1 cellular context compared by ENCODE assay signal in the genomic region with DNA sequence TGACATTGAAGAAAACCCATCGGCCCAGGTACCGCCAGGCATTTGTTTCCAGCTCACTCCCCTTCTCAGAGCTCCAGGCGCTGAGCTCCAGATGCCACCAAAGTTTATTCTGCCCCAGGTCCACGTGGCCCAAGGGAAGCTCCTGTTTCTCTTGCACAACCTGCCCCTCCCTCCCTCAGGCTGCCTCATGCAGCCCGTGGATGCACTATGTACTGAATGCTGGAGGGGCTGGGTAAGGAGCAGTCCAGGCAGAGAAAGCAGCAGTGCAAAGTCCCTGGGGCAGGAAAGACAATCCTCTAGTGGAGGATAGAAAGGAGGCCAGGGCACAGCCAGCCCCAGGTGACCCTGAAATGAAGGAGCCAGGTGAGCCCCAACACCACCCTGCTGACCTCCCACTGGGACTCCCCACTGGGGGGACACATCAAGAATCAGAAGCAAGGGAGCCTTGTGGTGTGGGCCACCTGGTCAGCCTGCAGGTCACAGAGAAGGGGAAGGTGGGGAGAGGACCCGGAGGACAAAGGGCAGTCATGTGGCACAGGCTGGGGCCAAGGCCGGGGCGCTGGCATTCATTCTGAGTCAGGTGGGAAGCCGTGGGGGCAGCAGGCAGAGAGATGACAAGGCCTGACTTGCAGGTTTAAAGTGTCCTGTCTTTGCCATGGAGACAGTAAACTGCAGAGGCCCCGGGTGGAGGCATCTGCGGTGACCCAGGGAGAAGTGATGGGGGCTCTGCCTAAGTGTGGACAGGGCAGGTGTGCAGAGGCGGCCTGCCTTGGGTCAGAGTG.
A peak's percentile ranks its signal among the peaks of the same experiment; 100 is the strongest.
TF ChIP-seq lines count a peak whose summit lies in the region.

No MANE protein-coding gene starts in this region.

TF ChIP-seq in HepG2, 621 proteins besides CTCF, POLR2A, EP300 and RAD21 (continued from another document and continues in another):
- TF ChIP-seq, protein P1, sequence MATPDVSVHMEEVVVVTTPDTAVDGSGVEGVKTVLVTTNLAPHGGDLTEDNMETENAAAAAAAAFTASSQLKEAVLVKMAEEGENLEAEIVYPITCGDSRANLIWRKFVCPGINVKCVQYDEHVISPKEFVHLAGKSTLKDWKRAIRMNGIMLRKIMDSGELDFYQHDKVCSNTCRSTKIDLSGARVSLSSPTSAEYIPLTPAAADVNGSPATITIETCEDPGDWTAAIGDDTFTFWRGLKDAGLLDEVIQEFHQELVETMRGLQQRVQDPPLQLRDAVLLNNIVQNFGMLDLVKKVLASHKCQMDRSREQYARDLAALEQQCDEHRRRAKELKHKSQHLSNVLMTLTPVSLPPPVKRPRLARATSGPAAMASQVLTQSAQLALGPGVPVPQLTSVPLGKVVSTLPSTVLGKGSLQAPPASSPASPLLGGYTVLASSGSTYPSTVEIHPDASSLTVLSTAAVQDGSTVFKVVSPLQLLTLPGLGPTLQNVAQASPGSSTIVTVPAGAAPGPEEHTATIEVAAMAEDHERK (CRISPR knock-in tag; IDR thresholded peaks at IDR 0.05; ENCODE audit: low read depth) = no peak
- TF ChIP-seq, protein P2, sequence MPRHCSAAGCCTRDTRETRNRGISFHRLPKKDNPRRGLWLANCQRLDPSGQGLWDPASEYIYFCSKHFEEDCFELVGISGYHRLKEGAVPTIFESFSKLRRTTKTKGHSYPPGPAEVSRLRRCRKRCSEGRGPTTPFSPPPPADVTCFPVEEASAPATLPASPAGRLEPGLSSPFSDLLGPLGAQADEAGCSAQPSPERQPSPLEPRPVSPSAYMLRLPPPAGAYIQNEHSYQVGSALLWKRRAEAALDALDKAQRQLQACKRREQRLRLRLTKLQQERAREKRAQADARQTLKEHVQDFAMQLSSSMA (CRISPR knock-in tag; IDR thresholded peaks at IDR 0.05) = no peak
- TF ChIP-seq SCMH1 (CRISPR knock-in tag; IDR thresholded peaks at IDR 0.05; ENCODE audit: borderline replicate concordance) (no peak), MTF1 (CRISPR knock-in tag; IDR thresholded peaks at IDR 0.05) (no peak), SPEN (CRISPR knock-in tag; IDR thresholded peaks at IDR 0.05; ENCODE audit: low read depth) (no peak), BORCS8-MEF2B (CRISPR knock-in tag; IDR thresholded peaks at IDR 0.05) (0 out of 2 replicates have a peak, but pooled peaks have one; percentile 34), SYNCRIP (IDR thresholded peaks at IDR 0.05; ENCODE audit: insufficient read depth, low read depth, low read length) (no peak), ZFAT (CRISPR knock-in tag; conservative IDR thresholded peaks at IDR 0.05) (no peak), NCOR1 (IDR thresholded peaks at IDR 0.05; ENCODE audit: borderline replicate concordance, low read length) (peak; percentile 79), ZNF550 (CRISPR knock-in tag; IDR thresholded peaks at IDR 0.05; ENCODE audit: borderline replicate concordance) (no peak), BCL3 (CRISPR knock-in tag; IDR thresholded peaks at IDR 0.05) (no peak), ZSCAN30 (CRISPR knock-in tag; IDR thresholded peaks at IDR 0.05) (no peak), ZNF331 (CRISPR knock-in tag; IDR thresholded peaks at IDR 0.05) (peak; percentile 51; the same call in 1 of the 2 replicates), HNRNPLL (IDR thresholded peaks at IDR 0.05; ENCODE audit: low read depth, low read length, poor library complexity, severe bottlenecking) (no peak), JUNB (CRISPR knock-in tag; IDR thresholded peaks at IDR 0.05; ENCODE audit: borderline replicate concordance) (no peak), ZNF629 (CRISPR knock-in tag; conservative IDR thresholded peaks at IDR 0.05) (peak; percentile 54), ESRRA (CRISPR knock-in tag; IDR thresholded peaks at IDR 0.05; ENCODE audit: low read depth) (no peak), CEBPG (CRISPR knock-in tag; IDR thresholded peaks at IDR 0.05) (peak; percentile 94), ZMAT3 (CRISPR knock-in tag; conservative IDR thresholded peaks at IDR 0.05) (no peak), RXRA (CRISPR knock-in tag; IDR thresholded peaks at IDR 0.05) (peak; percentile 64), KDM5B (CRISPR knock-in tag; IDR thresholded peaks at IDR 0.05; ENCODE audit: borderline replicate concordance) (peak; percentile 21; the same call in 1 of the 2 replicates), REL (CRISPR knock-in tag; conservative IDR thresholded peaks at IDR 0.05) (no peak), SRY (CRISPR knock-in tag; IDR thresholded peaks at IDR 0.05) (no peak), SP4 (CRISPR knock-in tag; IDR thresholded peaks at IDR 0.05) (peak; percentile 53; the same call in 1 of the 2 replicates), ZBTB39 (CRISPR knock-in tag; IDR thresholded peaks at IDR 0.05) (no peak), ZNF343 (CRISPR knock-in tag; IDR thresholded peaks at IDR 0.05) (no peak), HIVEP1 (CRISPR knock-in tag; IDR thresholded peaks at IDR 0.05) (no peak), ZNF670 (CRISPR knock-in tag; IDR thresholded peaks at IDR 0.05; ENCODE audit: borderline replicate concordance) (no peak), ZNF749 (CRISPR knock-in tag; IDR thresholded peaks at IDR 0.05; ENCODE audit: borderline replicate concordance) (no peak; the same call in 1 of the 2 replicates), CBX1 (IDR thresholded peaks at IDR 0.05; ENCODE audit: low read depth) (no peak), KDM2A (CRISPR knock-in tag; IDR thresholded peaks at IDR 0.05; ENCODE audit: borderline replicate concordance, low read depth) (peak; percentile 59; the same call in 1 of the 2 replicates), ZNF782 (CRISPR knock-in tag; IDR thresholded peaks at IDR 0.05; ENCODE audit: borderline replicate concordance) (no peak)
- TF ChIP-seq, protein P3, sequence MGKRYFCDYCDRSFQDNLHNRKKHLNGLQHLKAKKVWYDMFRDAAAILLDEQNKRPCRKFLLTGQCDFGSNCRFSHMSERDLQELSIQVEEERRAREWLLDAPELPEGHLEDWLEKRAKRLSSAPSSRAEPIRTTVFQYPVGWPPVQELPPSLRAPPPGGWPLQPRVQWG (CRISPR knock-in tag; IDR thresholded peaks at IDR 0.05; ENCODE audit: borderline replicate concordance, low read depth) = no peak
- TF ChIP-seq, protein P4, sequence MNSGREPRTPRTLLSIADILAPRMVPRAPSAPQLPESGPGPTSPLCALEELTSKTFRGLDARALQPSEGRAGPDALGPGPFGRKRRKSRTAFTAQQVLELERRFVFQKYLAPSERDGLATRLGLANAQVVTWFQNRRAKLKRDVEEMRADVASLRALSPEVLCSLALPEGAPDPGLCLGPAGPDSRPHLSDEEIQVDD (CRISPR knock-in tag; IDR thresholded peaks at IDR 0.05; ENCODE audit: borderline replicate concordance) = 0 out of 2 replicates have a peak, but pooled peaks have one; percentile 35
- TF ChIP-seq, protein P5, sequence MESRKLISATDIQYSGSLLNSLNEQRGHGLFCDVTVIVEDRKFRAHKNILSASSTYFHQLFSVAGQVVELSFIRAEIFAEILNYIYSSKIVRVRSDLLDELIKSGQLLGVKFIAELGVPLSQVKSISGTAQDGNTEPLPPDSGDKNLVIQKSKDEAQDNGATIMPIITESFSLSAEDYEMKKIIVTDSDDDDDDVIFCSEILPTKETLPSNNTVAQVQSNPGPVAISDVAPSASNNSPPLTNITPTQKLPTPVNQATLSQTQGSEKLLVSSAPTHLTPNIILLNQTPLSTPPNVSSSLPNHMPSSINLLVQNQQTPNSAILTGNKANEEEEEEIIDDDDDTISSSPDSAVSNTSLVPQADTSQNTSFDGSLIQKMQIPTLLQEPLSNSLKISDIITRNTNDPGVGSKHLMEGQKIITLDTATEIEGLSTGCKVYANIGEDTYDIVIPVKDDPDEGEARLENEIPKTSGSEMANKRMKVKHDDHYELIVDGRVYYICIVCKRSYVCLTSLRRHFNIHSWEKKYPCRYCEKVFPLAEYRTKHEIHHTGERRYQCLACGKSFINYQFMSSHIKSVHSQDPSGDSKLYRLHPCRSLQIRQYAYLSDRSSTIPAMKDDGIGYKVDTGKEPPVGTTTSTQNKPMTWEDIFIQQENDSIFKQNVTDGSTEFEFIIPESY (CRISPR knock-in tag; IDR thresholded peaks at IDR 0.05) = 0 out of 2 replicates have a peak, but pooled peaks have one; percentile 19
- TF ChIP-seq, protein P6, sequence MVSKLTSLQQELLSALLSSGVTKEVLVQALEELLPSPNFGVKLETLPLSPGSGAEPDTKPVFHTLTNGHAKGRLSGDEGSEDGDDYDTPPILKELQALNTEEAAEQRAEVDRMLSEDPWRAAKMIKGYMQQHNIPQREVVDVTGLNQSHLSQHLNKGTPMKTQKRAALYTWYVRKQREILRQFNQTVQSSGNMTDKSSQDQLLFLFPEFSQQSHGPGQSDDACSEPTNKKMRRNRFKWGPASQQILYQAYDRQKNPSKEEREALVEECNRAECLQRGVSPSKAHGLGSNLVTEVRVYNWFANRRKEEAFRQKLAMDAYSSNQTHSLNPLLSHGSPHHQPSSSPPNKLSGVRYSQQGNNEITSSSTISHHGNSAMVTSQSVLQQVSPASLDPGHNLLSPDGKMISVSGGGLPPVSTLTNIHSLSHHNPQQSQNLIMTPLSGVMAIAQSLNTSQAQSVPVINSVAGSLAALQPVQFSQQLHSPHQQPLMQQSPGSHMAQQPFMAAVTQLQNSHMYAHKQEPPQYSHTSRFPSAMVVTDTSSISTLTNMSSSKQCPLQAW (CRISPR knock-in tag; IDR thresholded peaks at IDR 0.05) = peak; percentile 72
- TF ChIP-seq, protein P7, sequence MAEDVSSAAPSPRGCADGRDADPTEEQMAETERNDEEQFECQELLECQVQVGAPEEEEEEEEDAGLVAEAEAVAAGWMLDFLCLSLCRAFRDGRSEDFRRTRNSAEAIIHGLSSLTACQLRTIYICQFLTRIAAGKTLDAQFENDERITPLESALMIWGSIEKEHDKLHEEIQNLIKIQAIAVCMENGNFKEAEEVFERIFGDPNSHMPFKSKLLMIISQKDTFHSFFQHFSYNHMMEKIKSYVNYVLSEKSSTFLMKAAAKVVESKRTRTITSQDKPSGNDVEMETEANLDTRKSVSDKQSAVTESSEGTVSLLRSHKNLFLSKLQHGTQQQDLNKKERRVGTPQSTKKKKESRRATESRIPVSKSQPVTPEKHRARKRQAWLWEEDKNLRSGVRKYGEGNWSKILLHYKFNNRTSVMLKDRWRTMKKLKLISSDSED (CRISPR knock-in tag; IDR thresholded peaks at IDR 0.05) = no peak
- TF ChIP-seq, protein P8, sequence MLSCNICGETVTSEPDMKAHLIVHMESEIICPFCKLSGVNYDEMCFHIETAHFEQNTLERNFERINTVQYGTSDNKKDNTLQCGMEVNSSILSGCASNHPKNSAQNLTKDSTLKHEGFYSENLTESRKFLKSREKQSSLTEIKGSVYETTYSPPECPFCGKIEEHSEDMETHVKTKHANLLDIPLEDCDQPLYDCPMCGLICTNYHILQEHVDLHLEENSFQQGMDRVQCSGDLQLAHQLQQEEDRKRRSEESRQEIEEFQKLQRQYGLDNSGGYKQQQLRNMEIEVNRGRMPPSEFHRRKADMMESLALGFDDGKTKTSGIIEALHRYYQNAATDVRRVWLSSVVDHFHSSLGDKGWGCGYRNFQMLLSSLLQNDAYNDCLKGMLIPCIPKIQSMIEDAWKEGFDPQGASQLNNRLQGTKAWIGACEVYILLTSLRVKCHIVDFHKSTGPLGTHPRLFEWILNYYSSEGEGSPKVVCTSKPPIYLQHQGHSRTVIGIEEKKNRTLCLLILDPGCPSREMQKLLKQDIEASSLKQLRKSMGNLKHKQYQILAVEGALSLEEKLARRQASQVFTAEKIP (CRISPR knock-in tag; IDR thresholded peaks at IDR 0.05; ENCODE audit: borderline replicate concordance) = no peak
- TF ChIP-seq, protein P9, sequence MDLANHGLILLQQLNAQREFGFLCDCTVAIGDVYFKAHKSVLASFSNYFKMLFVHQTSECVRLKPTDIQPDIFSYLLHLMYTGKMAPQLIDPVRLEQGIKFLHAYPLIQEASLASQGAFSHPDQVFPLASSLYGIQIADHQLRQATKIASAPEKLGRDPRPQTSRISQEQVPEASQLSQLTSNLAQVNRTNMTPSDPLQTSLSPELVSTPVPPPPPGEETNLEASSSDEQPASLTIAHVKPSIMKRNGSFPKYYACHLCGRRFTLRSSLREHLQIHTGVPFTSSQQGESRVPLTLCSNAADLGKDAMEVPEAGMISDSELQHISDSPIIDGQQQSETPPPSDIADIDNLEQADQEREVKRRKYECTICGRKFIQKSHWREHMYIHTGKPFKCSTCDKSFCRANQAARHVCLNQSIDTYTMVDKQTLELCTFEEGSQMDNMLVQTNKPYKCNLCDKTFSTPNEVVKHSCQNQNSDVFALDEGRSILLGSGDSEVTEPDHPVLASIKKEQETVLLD (CRISPR knock-in tag; IDR thresholded peaks at IDR 0.05; ENCODE audit: low read depth) = no peak
- TF ChIP-seq, protein P10, sequence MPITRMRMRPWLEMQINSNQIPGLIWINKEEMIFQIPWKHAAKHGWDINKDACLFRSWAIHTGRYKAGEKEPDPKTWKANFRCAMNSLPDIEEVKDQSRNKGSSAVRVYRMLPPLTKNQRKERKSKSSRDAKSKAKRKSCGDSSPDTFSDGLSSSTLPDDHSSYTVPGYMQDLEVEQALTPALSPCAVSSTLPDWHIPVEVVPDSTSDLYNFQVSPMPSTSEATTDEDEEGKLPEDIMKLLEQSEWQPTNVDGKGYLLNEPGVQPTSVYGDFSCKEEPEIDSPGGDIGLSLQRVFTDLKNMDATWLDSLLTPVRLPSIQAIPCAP (CRISPR knock-in tag; IDR thresholded peaks at IDR 0.05; ENCODE audit: low read depth) = no peak
